32 cellular contexts compared by ENCODE assay signal in genomic region chr4:666822-667544, GRCh38. TPM values are rescaled to one million over a fixed set of nuclear protein-coding genes. Genes with fewer than 3 reads are reported as not detected.
DNase-seq lines count a peak whose midpoint lies in the region; TF ChIP-seq lines count a peak whose summit lies in the region.
"Had no signal": no experiment of that assay in that cellular context is flagged by ENCODE, and none has a peak within 500 bp of the region (broad histone marks: within the 10 kb centered on the region; RNA-seq: fewer than 3 reads in every experiment).

No MANE protein-coding gene starts in this region.

- TF ChIP-seq CTCF in glutamatergic neuron (IDR thresholded peaks at IDR 0.05; ENCODE audit: partially characterized antibody, unreplicated experiment): no peak

- no peak for DNase-seq in activated T-cell treated with anti-CD3 and anti-CD28 coated beads, Interleukin-2, amount 50 U/mL, for 24 hours
- no peak for DNase-seq in activated T-cell treated with anti-CD3 and anti-CD28 coated beads, Interleukin-2, amount 50 U/mL, for 1 hour
- DNase-seq in glutamatergic neuron (peak; percentile 7), trophoblast cell (no peak), HEK293T (ENCODE audit: extremely low spot score) (no peak), iPS-NIHi7 (ENCODE audit: extremely low spot score) (no peak)
- DNase-seq: 8988T; activated B cell treated with CpG ODN at 0.5 μM for 24 hours; activated CD4-positive, alpha-beta T cell treated with anti-CD3 and anti-CD28 coated beads, Interleukin-2, amount 10 ng/mL, durations not matched to agents 7 days and 5 days; activated gamma-delta T cell treated with Interleukin-2 at 50 U/mL for 16 hours; DND-41; foreskin fibroblast; GF-D8; H9; heart right ventricle; KBM-7; NCI-H1105; NCI-H1930; NCI-H2171 treated with DMSO at 0.1 percent for 48 hours; NCI-H510A; RPMI8226; stimulated activated CD8-positive, alpha-beta memory T cell treated with anti-CD3 and anti-CD28 coated beads, Interleukin-4, amount 100 ng/mL, for 48 hours; uterus had no signal

- no peak overlapping the region for H3K23ac ChIP-seq in trophoblast cell (ENCODE audit: low read length)

- H3K14ac ChIP-seq in trophoblast cell (ENCODE audit: low read length): no peak overlapping the region

- no peak overlapping the region for H2AFZ ChIP-seq in trophoblast cell (ENCODE audit: insufficient read depth, low read length, poor library complexity)

- H2BK5ac ChIP-seq in trophoblast cell (ENCODE audit: low read depth, low read length, poor library complexity): no peak overlapping the region

- H3K9me3 Mint-ChIP-seq in activated T-cell treated with anti-CD3 and anti-CD28 coated beads, Interleukin-2, amount 50 U/mL, for 24 hours: no peaks in the 10 kb centered on the region
- peaks cover 1% of the 10 kb centered on the region for H3K9me3 Mint-ChIP-seq in glutamatergic neuron (ENCODE audit: unreplicated experiment)
- H3K9me3 Mint-ChIP-seq: activated B cell treated with CpG ODN at 0.5 μM for 24 hours; activated CD4-positive, alpha-beta T cell treated with anti-CD3 and anti-CD28 coated beads, Interleukin-2, amount 10 ng/mL, durations not matched to agents 7 days and 5 days; central memory CD8-positive, alpha-beta T cell; dendritic cell treated with granulocyte-macrophage colony-stimulating factor and Interleukin-4, amounts not matched to agents 40 ng/mL and 50 ng/mL, for 4 days; H9; natural killer cell treated with Interleukin-12 subunit alpha and Interleukin-12 subunit beta and Interleukin-15 and Interleukin-18, amount 100 ng/mL, for 72 hours; stimulated activated naive CD8-positive, alpha-beta T cell treated with anti-CD3 and anti-CD28 coated beads, Interleukin-15, Interleukin-2, amounts not matched to agents 100 ng/mL and 50 ng/mL, for 24 hours had no signal

- H3K27ac Mint-ChIP-seq in activated T-cell treated with anti-CD3 and anti-CD28 coated beads, Interleukin-2, amount 50 U/mL, for 24 hours: peak overlapping the region; percentile 1
- no peak overlapping the region for H3K27ac Mint-ChIP-seq in glutamatergic neuron (ENCODE audit: unreplicated experiment)
- H3K27ac Mint-ChIP-seq: activated B cell treated with CpG ODN at 0.5 μM for 24 hours; activated CD4-positive, alpha-beta T cell treated with anti-CD3 and anti-CD28 coated beads, Interleukin-2, amount 10 ng/mL, durations not matched to agents 7 days and 5 days; dendritic cell treated with granulocyte-macrophage colony-stimulating factor and Interleukin-4, amounts not matched to agents 40 ng/mL and 50 ng/mL, for 4 days; natural killer cell treated with Interleukin-12 subunit alpha and Interleukin-12 subunit beta and Interleukin-15 and Interleukin-18, amount 100 ng/mL, for 72 hours; stimulated activated naive CD8-positive, alpha-beta T cell treated with anti-CD3 and anti-CD28 coated beads, Interleukin-15, Interleukin-2, amounts not matched to agents 100 ng/mL and 50 ng/mL, for 24 hours had no signal

- POLR2A ChIA-PET in HEK293T (lab: Yijun Ruan, JAX): interaction anchor here (1.3 kb wide), 1 partner anchor 10 kb away, joined by 4 read pairs; no protein-coding TSS in a partner anchor

- no peaks in the 10 kb centered on the region for H3K9me3 ChIP-seq in trophoblast cell (ENCODE audit: insufficient read depth, low read depth, low read length)
- H3K9me3 ChIP-seq: heart right ventricle, pancreas, uterus had no signal

- H4K12ac ChIP-seq in trophoblast cell (ENCODE audit: low read depth, low read length): peak overlapping the region; percentile 16

- peaks cover 3 to 6% of the 10 kb centered on the region in 2 experiments for H3K4me1 ChIP-seq in trophoblast cell (ENCODE audit: control insufficient read depth in 1 of 2, insufficient read depth in 2 of 2, low read length in 2 of 2)
- H3K4me1 ChIP-seq: pancreas, uterus had no signal

- peaks cover 4% of the 10 kb centered on the region for H3K79me2 ChIP-seq in trophoblast cell (ENCODE audit: control insufficient read depth, insufficient read depth, low read length, poor library complexity)

- H3K36me3 Mint-ChIP-seq in activated T-cell treated with anti-CD3 and anti-CD28 coated beads, Interleukin-2, amount 50 U/mL, for 24 hours (ENCODE audit: low read depth): peaks cover 32% of the 10 kb centered on the region
- H3K36me3 Mint-ChIP-seq in glutamatergic neuron (ENCODE audit: unreplicated experiment): no peaks in the 10 kb centered on the region
- H3K36me3 Mint-ChIP-seq: natural killer cell treated with Interleukin-12 subunit alpha and Interleukin-12 subunit beta and Interleukin-15 and Interleukin-18, amount 100 ng/mL, for 72 hours had no signal

- CTCF ChIA-PET in HEK293T (lab: Yijun Ruan, JAX): interaction anchor here (0.7 kb wide), 1 partner anchor 336 kb away, joined by 3 read pairs; no protein-coding TSS in a partner anchor

- H2BK12ac ChIP-seq in trophoblast cell (ENCODE audit: low read length): no peak overlapping the region

- no peak overlapping the region for H3K4me3 ChIP-seq in trophoblast cell (ENCODE audit: low read depth, low read length)
- H3K4me3 ChIP-seq: heart right ventricle, pancreas, uterus had no signal

- H3K9ac ChIP-seq in trophoblast cell (ENCODE audit: low read length): no peak overlapping the region

- peaks cover 22% of the 10 kb centered on the region for H3K4me1 Mint-ChIP-seq in activated T-cell treated with anti-CD3 and anti-CD28 coated beads, Interleukin-2, amount 50 U/mL, for 24 hours (ENCODE audit: low read depth)
- H3K4me1 Mint-ChIP-seq in glutamatergic neuron (ENCODE audit: low read depth, unreplicated experiment): no peaks in the 10 kb centered on the region

- H3K4me3 Mint-ChIP-seq in activated T-cell treated with anti-CD3 and anti-CD28 coated beads, Interleukin-2, amount 50 U/mL, for 24 hours: no peak overlapping the region
- H3K4me3 Mint-ChIP-seq in glutamatergic neuron (ENCODE audit: unreplicated experiment): no peak overlapping the region
- H3K4me3 Mint-ChIP-seq: activated B cell treated with CpG ODN at 0.5 μM for 24 hours; activated CD4-positive, alpha-beta T cell treated with anti-CD3 and anti-CD28 coated beads, Interleukin-2, amount 10 ng/mL, durations not matched to agents 7 days and 5 days; central memory CD8-positive, alpha-beta T cell; dendritic cell treated with granulocyte-macrophage colony-stimulating factor and Interleukin-4, amounts not matched to agents 40 ng/mL and 50 ng/mL, for 4 days; H9; natural killer cell treated with Interleukin-12 subunit alpha and Interleukin-12 subunit beta and Interleukin-15 and Interleukin-18, amount 100 ng/mL, for 72 hours; stimulated activated naive CD8-positive, alpha-beta T cell treated with anti-CD3 and anti-CD28 coated beads, Interleukin-15, Interleukin-2, amounts not matched to agents 100 ng/mL and 50 ng/mL, for 24 hours had no signal

- WGBS in trophoblast cell (ENCODE audit: extremely low coverage, insufficient coverage, insufficient read length): no CpG with 5 or more reads among the region's 28 CpGs

- H3K18ac ChIP-seq in trophoblast cell (ENCODE audit: low read length): no peak overlapping the region

- no peak overlapping the region for H3K27ac ChIP-seq in trophoblast cell (ENCODE audit: low read depth, low read length)
- H3K27ac ChIP-seq: C4-2B, heart right ventricle, pancreas, uterus had no signal

- no peak overlapping the region for H3K4me2 ChIP-seq in trophoblast cell (ENCODE audit: low read length)

- no peak overlapping the region for H2BK120ac ChIP-seq in trophoblast cell (ENCODE audit: insufficient read depth, low read length, poor library complexity)

- H2AK5ac ChIP-seq in trophoblast cell (ENCODE audit: low read length): no peak overlapping the region

- peaks cover 7 to 12% of the 10 kb centered on the region in 2 experiments for H3K36me3 ChIP-seq in trophoblast cell (ENCODE audit: control insufficient read depth in 1 of 2, insufficient read depth in 2 of 2, low read length in 2 of 2)
- H3K36me3 ChIP-seq: uterus had no signal

- no peak overlapping the region for H4K8ac ChIP-seq in trophoblast cell (ENCODE audit: low read depth, low read length)

- peaks cover 3% of the 10 kb centered on the region for H3K79me1 ChIP-seq in trophoblast cell (ENCODE audit: low read length)

- no peak overlapping the region for H4K91ac ChIP-seq in trophoblast cell (ENCODE audit: low read depth, low read length)

- H3K27me3 ChIP-seq in trophoblast cell (ENCODE audit: insufficient read depth, low read length): no peaks in the 10 kb centered on the region
- H3K27me3 ChIP-seq: pancreas, uterus had no signal

- no peak overlapping the region for H3K4ac ChIP-seq in trophoblast cell (ENCODE audit: low read depth, low read length)

- no peaks in the 10 kb centered on the region for H3K27me3 Mint-ChIP-seq in activated T-cell treated with anti-CD3 and anti-CD28 coated beads, Interleukin-2, amount 50 U/mL, for 24 hours
- H3K27me3 Mint-ChIP-seq in glutamatergic neuron (ENCODE audit: unreplicated experiment): peaks cover 8% of the 10 kb centered on the region
- H3K27me3 Mint-ChIP-seq: activated B cell treated with CpG ODN at 0.5 μM for 24 hours; activated CD4-positive, alpha-beta T cell treated with anti-CD3 and anti-CD28 coated beads, Interleukin-2, amount 10 ng/mL, durations not matched to agents 7 days and 5 days; central memory CD8-positive, alpha-beta T cell; natural killer cell treated with Interleukin-12 subunit alpha and Interleukin-12 subunit beta and Interleukin-15 and Interleukin-18, amount 100 ng/mL, for 72 hours; stimulated activated naive CD8-positive, alpha-beta T cell treated with anti-CD3 and anti-CD28 coated beads, Interleukin-15, Interleukin-2, amounts not matched to agents 100 ng/mL and 50 ng/mL, for 24 hours had no signal

TF ChIP-seq in HEK293T, 16 proteins besides CTCF, POLR2A, EP300 and RAD21:
- no peak for TF ChIP-seq CTBP1 (IDR thresholded peaks at IDR 0.05; ENCODE audit: borderline replicate concordance)
- no peak for TF ChIP-seq SP1 (IDR thresholded peaks at IDR 0.05)
- TF ChIP-seq ARNT (IDR thresholded peaks at IDR 0.05): no peak
- TF ChIP-seq LEF1 (IDR thresholded peaks at IDR 0.05; ENCODE audit: borderline replicate concordance): no peak
- TF ChIP-seq NFRKB (IDR thresholded peaks at IDR 0.05): no peak
- no peak for TF ChIP-seq FOXA1 (IDR thresholded peaks at IDR 0.05)
- no peak for TF ChIP-seq L3MBTL2 (conservative IDR thresholded peaks at IDR 0.05)
- no peak for TF ChIP-seq FOXK2 (IDR thresholded peaks at IDR 0.05)
- TF ChIP-seq FOXM1 (IDR thresholded peaks at IDR 0.05; ENCODE audit: borderline replicate concordance): no peak
- no peak for TF ChIP-seq SUZ12 (IDR thresholded peaks at IDR 0.05)

RNA-seq across cellular contexts. Expression of gene ATP5ME, which starts 7.1 kb away (rescaled TPM):
- 230 TPM for total RNA-seq in glutamatergic neuron (ENCODE audit: unreplicated experiment)
- 783 and 790 TPM in 2 replicates for polyA plus RNA-seq in trophoblast cell (2013)

RNA-seq across cellular contexts. Expression of gene MYL5, which starts 7.4 kb away (rescaled TPM):
- total RNA-seq in glutamatergic neuron (ENCODE audit: unreplicated experiment): 13.6 TPM
- 5.2 and 5.5 TPM in 2 replicates for polyA plus RNA-seq in trophoblast cell (2013)

RNA-seq across cellular contexts. Expression of gene SLC49A3, which starts 22.0 kb away (rescaled TPM):
- total RNA-seq in glutamatergic neuron (ENCODE audit: unreplicated experiment): not detected
- 1.8 and 2.1 TPM in 2 replicates for polyA plus RNA-seq in trophoblast cell (2013)
- total RNA-seq: HT1080, MCF 10A, OCI-LY7 had no signal

RNA-seq across cellular contexts. Expression of gene PCGF3, which starts 38.6 kb away (rescaled TPM):
- total RNA-seq in glutamatergic neuron (ENCODE audit: unreplicated experiment): 122 TPM
- 63.6 and 66.1 TPM in 2 replicates for polyA plus RNA-seq in trophoblast cell (2013)

RNA-seq across cellular contexts. Expression of gene PDE6B, which starts 41.6 kb away (rescaled TPM):
- total RNA-seq in glutamatergic neuron (ENCODE audit: unreplicated experiment): 2.3 TPM
- 0.96 and 1.6 TPM in 2 replicates for polyA plus RNA-seq in trophoblast cell (2013)
- total RNA-seq: MCF 10A, OCI-LY7 had no signal
